8 cellular contexts compared by ENCODE assay signal in genomic region chr2:147989809-147990403, GRCh38. TPM values are rescaled to one million over a fixed set of nuclear protein-coding genes. Genes with fewer than 3 reads are reported as not detected.
DNase-seq lines count a peak whose midpoint lies in the region; ATAC-seq, FAIRE-seq and TF ChIP-seq lines count a peak whose summit lies in the region.

No MANE protein-coding gene starts in this region.

- H2BK5ac ChIP-seq in H9 (ENCODE audit: insufficient read length, low read length): no peak overlapping the region

- H3K23me2 ChIP-seq in H9 (ENCODE audit: insufficient read length, low read depth, low read length, poor library complexity, severe bottlenecking): no peaks in the 10 kb centered on the region

- H3K4me1 Mint-ChIP-seq in H9 (peaks cover 16 to 17% of the 10 kb centered on the region in 2 experiments), WTC11 (peaks cover 26% of the 10 kb centered on the region)

- H3K27ac Mint-ChIP-seq in H9 (peak overlapping the region in 2 of 3 experiments; percentile 65 to 87; a peak in 4 of 7 replicates), WTC11 (peak overlapping the region; percentile 85)

- H2AK5ac ChIP-seq in H9 (ENCODE audit: insufficient read length, low read length): no peak overlapping the region

- H3K27me3 Mint-ChIP-seq in H9 (ENCODE audit: low read depth): no peaks in the 10 kb centered on the region
- no peaks in the 10 kb centered on the region for H3K27me3 Mint-ChIP-seq in WTC11 (ENCODE audit: low read depth)

- H3K9me3 ChIP-seq in H9 (ENCODE audit: control insufficient read depth, low read depth, low read length): no peaks in the 10 kb centered on the region

- H3K23ac ChIP-seq in H9 (ENCODE audit: insufficient read length, low read depth, low read length): no peak overlapping the region

- no peak overlapping the region for H2AFZ ChIP-seq in H9 (ENCODE audit: low read length)

- CTCF ChIA-PET in AG04449 (lab: Yijun Ruan, JAX) (interaction anchor here (0.7 to 7.3 kb wide), 36 partner anchors 9 to 1004 kb away, joined by 3 to 126 read pairs (median 4); no protein-coding TSS in a partner anchor), WTC11 (lab: Charles Lee) (interaction anchor here (1.0 to 3.6 kb wide), 6 partner anchors 24 to 520 kb away, joined by 3 to 18 read pairs (median 4); partner anchors contain the start of genes MBD5 and ORC4)

- TF ChIP-seq CTCF in AG04449 (IDR thresholded peaks at IDR 0.05; ENCODE audit: insufficient read depth, low read length, missing control alignments) (peak; percentile 39), H9 (conservative IDR thresholded peaks at IDR 0.05) (peak; percentile 68), WTC11 (IDR thresholded peaks at IDR 0.05) (no peak)

- no peaks in the 10 kb centered on the region for H4K20me1 ChIP-seq in H9 (ENCODE audit: control insufficient read depth, insufficient read depth, insufficient read length)

- H3K4me3 Mint-ChIP-seq in H9 (no peak overlapping the region), WTC11 (no peak overlapping the region)

- no peak overlapping the region for H3K9ac ChIP-seq in H9 (ENCODE audit: extremely low read depth, insufficient read length, low read length)

- no peak overlapping the region for H3K4me2 ChIP-seq in H9 (ENCODE audit: insufficient read depth, insufficient read length, low read length)

- FAIRE-seq in frontal cortex (lab: Jason Lieb, UNC): peak; percentile 95

- H2BK15ac ChIP-seq in H9 (ENCODE audit: low read depth, low read length): no peak overlapping the region

- no peak overlapping the region for H3K4ac ChIP-seq in H9 (ENCODE audit: low read depth, low read length)

- DNase-seq in AG04449 (ENCODE audit: low read depth, low spot score): peak; percentile 17
- peak; percentile 17 for DNase-seq in GF-D8 (lab: John Stamatoyannopoulos, UW)
- no peak for DNase-seq in H9
- DNase-seq in M059J (ENCODE audit: low read depth): peak; percentile 42
- no peak for DNase-seq in WTC11 (ENCODE audit: low spot score)
- DNase-seq in frontal cortex (ENCODE audit: low spot score in 2 of 2): peak; percentile 10 to 38
- DNase-seq in skeletal muscle cell (ENCODE audit: low read depth): peak; percentile 8
- DNase-seq in cerebellar nuclear complex (lab: John Stamatoyannopoulos, UW): no peak

- H4K5ac ChIP-seq in H9 (ENCODE audit: insufficient read length, low read depth, low read length): no peak overlapping the region

- H2BK20ac ChIP-seq in H9 (ENCODE audit: low read depth, low read length, poor library complexity, severe bottlenecking): no peak overlapping the region

- no peak overlapping the region for H4K8ac ChIP-seq in H9 (replicated peaks; ENCODE audit: insufficient read length, low read depth, low read length)

- no peak overlapping the region for H3T11ph ChIP-seq in H9 (ENCODE audit: low read length)

- no peak overlapping the region for H3K14ac ChIP-seq in H9 (ENCODE audit: insufficient read depth, low read length)

- no peak overlapping the region for H2BK12ac ChIP-seq in H9 (ENCODE audit: insufficient read length, low read depth, low read length)

- H3K27me3 ChIP-seq in H9 (ENCODE audit: insufficient read depth, low read length): no peaks in the 10 kb centered on the region

- H2BK120ac ChIP-seq in H9 (ENCODE audit: low read depth, low read length, poor library complexity, severe bottlenecking): no peak overlapping the region

- H3K79me2 ChIP-seq in H9 (ENCODE audit: insufficient read depth, low read length): peaks cover 13% of the 10 kb centered on the region; the same call in 1 of the 2 replicates

- H3K9me3 Mint-ChIP-seq in H9 (peaks cover 0 to 4% of the 10 kb centered on the region in 2 experiments; a peak in 1 of 5 replicates), WTC11 (no peaks in the 10 kb centered on the region)

- POLR2A ChIA-PET in AG04449 (lab: Yijun Ruan, JAX) (interaction anchor here (0.8 to 1.0 kb wide), 2 partner anchors 520 to 553 kb away, joined by 3 read pairs; no protein-coding TSS in a partner anchor), WTC11 (lab: Charles Lee) (no interaction called here)

- H3K18ac ChIP-seq in H9 (ENCODE audit: insufficient read length, low read depth, low read length): no peak overlapping the region

- no peak overlapping the region for H3K27ac ChIP-seq in H9 (ENCODE audit: insufficient read length, low read depth, low read length)

- no peak overlapping the region for H4K91ac ChIP-seq in H9 (ENCODE audit: insufficient read length, low read depth, low read length)

- peaks cover 3% of the 10 kb centered on the region for H3K79me1 ChIP-seq in H9 (ENCODE audit: insufficient read depth, low read depth, low read length, poor library complexity, severe bottlenecking)

- H3K4me1 ChIP-seq in H9 (ENCODE audit: insufficient read depth, low read length): no peaks in the 10 kb centered on the region

- H3K56ac ChIP-seq in H9 (ENCODE audit: insufficient read length, low read depth, low read length): no peak overlapping the region

- H3K4me3 ChIP-seq in AG04449 (ENCODE audit: low read depth, low read length) (no peak overlapping the region), skeletal muscle cell (ENCODE audit: low read depth, low read length) (no peak overlapping the region)

- no CpG with 5 or more reads among the region's 4 CpGs for WGBS in H9 (ENCODE audit: extremely low coverage, insufficient read length, low lambda C conversion rate)

- peak; percentile 77 for ATAC-seq in WTC11

- peaks cover under 1 to 7% (median 6%) of the 10 kb centered on the region in 3 experiments; a peak in 6 of 7 replicates for H3K36me3 Mint-ChIP-seq in H9 (ENCODE audit: insufficient read depth in 1 of 3, low read depth in 3 of 3)
- peaks cover 8% of the 10 kb centered on the region for H3K36me3 Mint-ChIP-seq in WTC11

TF ChIP-seq in WTC11, 78 proteins besides CTCF, POLR2A, EP300 and RAD21:
- no peak for TF ChIP-seq SMAD3 (CRISPR knock-in tag; IDR thresholded peaks at IDR 0.05; ENCODE audit: borderline replicate concordance)

RNA-seq across cellular contexts. Expression of gene ORC4, which starts 30.6 kb away (rescaled TPM):
- total RNA-seq in H9 (2021) (66.0 and 72.9 TPM in 2 replicates), WTC11 (2021) (56.4 to 60.9 TPM (median 57.9 TPM) in 3 replicates), frontal cortex (74.6 TPM)
- 94.6 and 97.2 TPM in 2 replicates for total RNA-seq in M059J (2014; rRNA removed; shearing (Covaris generic))

RNA-seq across cellular contexts. Expression of gene MBD5, which starts 31.0 kb away (rescaled TPM):
- 22.1 and 23.1 TPM in 2 replicates for total RNA-seq in H9 (2021)
- 6.1 and 11.4 TPM in 2 replicates for total RNA-seq in M059J (2014; rRNA removed; shearing (Covaris generic))
- total RNA-seq in WTC11 (2021): 27.7 to 33.7 TPM (median 31.4 TPM) in 3 replicates
- total RNA-seq in frontal cortex: 29.3 TPM

Comparison
In these comparisons a context has a peak if more than half of its experiments do, and no peak if none do; other contexts are left out.
1. DNase-seq: peak in AG04449 (single experiment), GF-D8 (single experiment), M059J (single experiment), frontal cortex (2 of 2) and skeletal muscle cell (single experiment); none in H9 (single experiment), WTC11 (single experiment) and cerebellar nuclear complex (0 of 2).